15 cellular contexts compared by ENCODE assay signal in genomic region chr20:30168800-30169138, GRCh38.
A peak's percentile ranks its signal among the peaks of the same experiment; 100 is the strongest.
DNase-seq lines count a peak whose midpoint lies in the region; ATAC-seq and TF ChIP-seq lines count a peak whose summit lies in the region.
"Had no signal": no experiment of that assay in that cellular context is flagged by ENCODE, and none has a peak within 500 bp of the region (broad histone marks: within the 10 kb centered on the region; RNA-seq: fewer than 3 reads in every experiment).

No MANE protein-coding gene starts in this region.

- H3K9me3 ChIP-seq in RWPE2 (ENCODE audit: severe bottlenecking): peaks cover 2% of the 10 kb centered on the region
- H3K9me3 ChIP-seq: BE2C had no signal

- ATAC-seq in RWPE2 (ENCODE audit: low read depth) (no peak), SK-N-SH treated with all-trans-retinoic acid at 6 μM for 48 hours (peak; percentile 75), sciatic nerve (no peak), HG03378 (IDR thresholded peaks at IDR 0.05; ENCODE audit: unreplicated experiment) (no peak)
- ATAC-seq: HepG2 had no signal

- peak; percentile 3 for DNase-seq in NCI-H82 (lab: John Stamatoyannopoulos, UW)
- no peak for DNase-seq in NCI-H82 treated with DMSO at 0.1 percent for 48 hours (lab: John Stamatoyannopoulos, UW; ENCODE audit: unreplicated experiment)
- peak; percentile 66 for DNase-seq in RWPE2 (ENCODE audit: low spot score)
- peak; percentile 37 for DNase-seq in sciatic nerve (ENCODE audit: low spot score)
- DNase-seq in cerebellar nuclear complex (lab: John Stamatoyannopoulos, UW): no peak
- no peak for DNase-seq in T-helper 1 cell
- DNase-seq: COR-L47, DMS153, DMS79 treated with DMSO at 0.1 percent for 48 hours, GF-D8, H9 had no signal

- H3K27ac ChIP-seq in RWPE2 (ENCODE audit: poor library complexity, severe bottlenecking): no peak overlapping the region

- H3K4me1 ChIP-seq in RWPE2 (ENCODE audit: insufficient read depth, poor library complexity, severe bottlenecking): no peaks in the 10 kb centered on the region
- H3K4me1 ChIP-seq: BE2C had no signal

- H3K36me3 ChIP-seq in RWPE2 (ENCODE audit: low read depth): no peaks in the 10 kb centered on the region
- H3K36me3 ChIP-seq: BE2C had no signal

- intact Hi-C loops in sciatic nerve (cut with DNase I): no loop called here

- no peaks in the 10 kb centered on the region for H3K27me3 ChIP-seq in RWPE2 (ENCODE audit: insufficient read depth, poor library complexity, severe bottlenecking)
- H3K27me3 ChIP-seq: BE2C had no signal

- H3K4me3 ChIP-seq in RWPE2 (ENCODE audit: severe bottlenecking): no peak overlapping the region

- TF ChIP-seq CTCF in RWPE2 (IDR thresholded peaks at IDR 0.05; ENCODE audit: poor library complexity, severe bottlenecking): no peak

TF ChIP-seq in SK-N-SH treated with all-trans-retinoic acid at 6 μM for 48 hours, 23 proteins besides CTCF, POLR2A, EP300 and RAD21:
- TF ChIP-seq ARNTL (CRISPR knock-in tag; IDR thresholded peaks at IDR 0.05; ENCODE audit: borderline replicate concordance, low read depth) (no peak), ZNF565 (CRISPR knock-in tag; conservative IDR thresholded peaks at IDR 0.05; ENCODE audit: low read depth) (no peak), ESRRG (CRISPR knock-in tag; IDR thresholded peaks at IDR 0.05) (no peak), PATZ1 (CRISPR knock-in tag; IDR thresholded peaks at IDR 0.05; ENCODE audit: borderline replicate concordance) (no peak), CREB5 (CRISPR knock-in tag; IDR thresholded peaks at IDR 0.05; ENCODE audit: low read depth) (no peak), TCF4 (CRISPR knock-in tag; IDR thresholded peaks at IDR 0.05; ENCODE audit: borderline replicate concordance) (no peak), TSHZ2 (CRISPR knock-in tag; IDR thresholded peaks at IDR 0.05) (no peak), ZC3H10 (CRISPR knock-in tag; IDR thresholded peaks at IDR 0.05) (no peak), CSDC2 (CRISPR knock-in tag; IDR thresholded peaks at IDR 0.05) (no peak), ZFP30 (CRISPR knock-in tag; IDR thresholded peaks at IDR 0.05) (no peak), ISL1 (CRISPR knock-in tag; IDR thresholded peaks at IDR 0.05) (no peak), BACH2 (CRISPR knock-in tag; IDR thresholded peaks at IDR 0.05; ENCODE audit: borderline replicate concordance) (no peak)

Comparison
In these comparisons a context has a peak if more than half of its experiments do, and no peak if none do; other contexts are left out.
1. DNase-seq: peak in NCI-H82 (single experiment), RWPE2 (single experiment) and sciatic nerve (single experiment); none in NCI-H82 treated with DMSO at 0.1 percent for 48 hours (single experiment), cerebellar nuclear complex (0 of 2) and T-helper 1 cell (0 of 5).